ENCODE assay signal across 8 cellular contexts in the genomic region with DNA sequence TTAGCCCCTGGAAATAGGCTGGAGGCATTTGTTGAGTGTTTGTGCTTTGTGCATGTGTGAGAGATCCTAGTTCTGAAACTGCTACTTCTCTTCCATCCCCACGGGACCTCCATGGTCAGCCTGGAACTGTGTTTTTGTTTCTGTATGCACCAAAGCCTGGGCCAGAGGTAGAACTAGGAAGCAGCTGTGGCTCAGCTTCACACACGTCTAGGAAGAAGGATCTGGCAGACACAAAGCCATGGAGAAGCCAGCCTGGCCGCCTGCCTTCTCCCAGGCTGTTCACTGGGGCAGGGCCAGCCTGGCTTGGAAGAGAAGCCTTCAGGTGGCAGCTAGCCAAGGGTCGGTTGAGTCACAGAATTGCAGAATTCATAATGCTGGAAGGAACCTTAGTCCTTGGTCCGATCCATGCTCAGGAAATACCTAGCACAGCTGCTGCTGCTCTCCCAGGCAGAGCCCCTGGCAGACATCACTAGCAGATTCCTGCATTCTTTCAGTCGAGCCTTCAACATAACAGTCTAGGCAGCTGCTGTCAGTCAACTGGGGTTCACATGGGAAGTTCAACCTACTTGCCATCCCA. TPM values are rescaled to one million over a fixed set of nuclear protein-coding genes. Genes with fewer than 3 reads are reported as not detected.
A peak's percentile ranks its signal among the peaks of the same experiment; 100 is the strongest.
DNase-seq lines count a peak whose midpoint lies in the region; ATAC-seq and TF ChIP-seq lines count a peak whose summit lies in the region.
"Had no signal": no experiment of that assay in that cellular context is flagged by ENCODE, and none has a peak within 500 bp of the region (broad histone marks: within the 10 kb centered on the region; RNA-seq: fewer than 3 reads in every experiment).

No MANE protein-coding gene starts in this region.

- CTCF ChIA-PET in WTC11 (lab: Charles Lee): no interaction called here

- DNase-seq in WTC11 (ENCODE audit: low spot score): no peak
- peak; percentile 93 for DNase-seq in Right ventricle myocardium inferior (ENCODE audit: missing footprints)
- peak; percentile 98 for DNase-seq in pulmonary artery endothelial cell (ENCODE audit: low read depth, low spot score)
- DNase-seq: activated B cell treated with CpG ODN at 0.5 μM for 24 hours had no signal

- H3K27me3 Mint-ChIP-seq in WTC11 (ENCODE audit: low read depth): no peaks in the 10 kb centered on the region
- H3K27me3 Mint-ChIP-seq: activated B cell treated with CpG ODN at 0.5 μM for 24 hours had no signal

- H3K27ac Mint-ChIP-seq in WTC11: no peak overlapping the region
- H3K27ac Mint-ChIP-seq: activated B cell treated with CpG ODN at 0.5 μM for 24 hours had no signal

- no peak for TF ChIP-seq CTCF in WTC11 (IDR thresholded peaks at IDR 0.05)

- ATAC-seq in HG02610 (IDR thresholded peaks at IDR 0.05; ENCODE audit: unreplicated experiment) (peak; percentile 35), WTC11 (peak; percentile 56; the same call in 1 of the 2 replicates), Right ventricle myocardium inferior (peak; percentile 95), HG02759 (IDR thresholded peaks at IDR 0.05; ENCODE audit: unreplicated experiment) (no peak), GM19452 (IDR thresholded peaks at IDR 0.05; ENCODE audit: unreplicated experiment) (no peak), HG02852 (IDR thresholded peaks at IDR 0.05; ENCODE audit: unreplicated experiment) (no peak)

- intact Hi-C loops in Right ventricle myocardium inferior (cut with DNase I): loop anchor here (5.0 kb wide), 1 partner anchor 63 kb away; no protein-coding TSS in a partner anchor

- H3K4me1 Mint-ChIP-seq in WTC11: peaks cover 6% of the 10 kb centered on the region

- H3K36me3 Mint-ChIP-seq in WTC11: no peaks in the 10 kb centered on the region

- H3K9me3 Mint-ChIP-seq in WTC11: no peaks in the 10 kb centered on the region
- H3K9me3 Mint-ChIP-seq: activated B cell treated with CpG ODN at 0.5 μM for 24 hours had no signal

- no peak overlapping the region for H3K4me3 Mint-ChIP-seq in WTC11
- H3K4me3 Mint-ChIP-seq: activated B cell treated with CpG ODN at 0.5 μM for 24 hours had no signal

- POLR2A ChIA-PET in WTC11 (lab: Charles Lee): no interaction called here

TF ChIP-seq in WTC11, 78 proteins besides CTCF, POLR2A, EP300 and RAD21:
- TF ChIP-seq JUN (CRISPR knock-in tag; IDR thresholded peaks at IDR 0.05) (no peak), ETV6 (CRISPR knock-in tag; IDR thresholded peaks at IDR 0.05) (no peak), GABPB1 (CRISPR knock-in tag; IDR thresholded peaks at IDR 0.05) (no peak), PRRX2 (CRISPR knock-in tag; IDR thresholded peaks at IDR 0.05) (no peak), NR2C2 (CRISPR knock-in tag; IDR thresholded peaks at IDR 0.05) (no peak)
- TF ChIP-seq, protein P1, sequence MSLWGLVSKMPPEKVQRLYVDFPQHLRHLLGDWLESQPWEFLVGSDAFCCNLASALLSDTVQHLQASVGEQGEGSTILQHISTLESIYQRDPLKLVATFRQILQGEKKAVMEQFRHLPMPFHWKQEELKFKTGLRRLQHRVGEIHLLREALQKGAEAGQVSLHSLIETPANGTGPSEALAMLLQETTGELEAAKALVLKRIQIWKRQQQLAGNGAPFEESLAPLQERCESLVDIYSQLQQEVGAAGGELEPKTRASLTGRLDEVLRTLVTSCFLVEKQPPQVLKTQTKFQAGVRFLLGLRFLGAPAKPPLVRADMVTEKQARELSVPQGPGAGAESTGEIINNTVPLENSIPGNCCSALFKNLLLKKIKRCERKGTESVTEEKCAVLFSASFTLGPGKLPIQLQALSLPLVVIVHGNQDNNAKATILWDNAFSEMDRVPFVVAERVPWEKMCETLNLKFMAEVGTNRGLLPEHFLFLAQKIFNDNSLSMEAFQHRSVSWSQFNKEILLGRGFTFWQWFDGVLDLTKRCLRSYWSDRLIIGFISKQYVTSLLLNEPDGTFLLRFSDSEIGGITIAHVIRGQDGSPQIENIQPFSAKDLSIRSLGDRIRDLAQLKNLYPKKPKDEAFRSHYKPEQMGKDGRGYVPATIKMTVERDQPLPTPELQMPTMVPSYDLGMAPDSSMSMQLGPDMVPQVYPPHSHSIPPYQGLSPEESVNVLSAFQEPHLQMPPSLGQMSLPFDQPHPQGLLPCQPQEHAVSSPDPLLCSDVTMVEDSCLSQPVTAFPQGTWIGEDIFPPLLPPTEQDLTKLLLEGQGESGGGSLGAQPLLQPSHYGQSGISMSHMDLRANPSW (CRISPR knock-in tag; conservative IDR thresholded peaks at IDR 0.05; ENCODE audit: low read depth): no peak
- TF ChIP-seq, protein P2, sequence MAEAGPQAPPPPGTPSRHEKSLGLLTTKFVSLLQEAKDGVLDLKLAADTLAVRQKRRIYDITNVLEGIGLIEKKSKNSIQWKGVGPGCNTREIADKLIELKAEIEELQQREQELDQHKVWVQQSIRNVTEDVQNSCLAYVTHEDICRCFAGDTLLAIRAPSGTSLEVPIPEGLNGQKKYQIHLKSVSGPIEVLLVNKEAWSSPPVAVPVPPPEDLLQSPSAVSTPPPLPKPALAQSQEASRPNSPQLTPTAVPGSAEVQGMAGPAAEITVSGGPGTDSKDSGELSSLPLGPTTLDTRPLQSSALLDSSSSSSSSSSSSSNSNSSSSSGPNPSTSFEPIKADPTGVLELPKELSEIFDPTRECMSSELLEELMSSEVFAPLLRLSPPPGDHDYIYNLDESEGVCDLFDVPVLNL (CRISPR knock-in tag; IDR thresholded peaks at IDR 0.05; ENCODE audit: borderline replicate concordance, low read depth): no peak
- TF ChIP-seq, protein P3, sequence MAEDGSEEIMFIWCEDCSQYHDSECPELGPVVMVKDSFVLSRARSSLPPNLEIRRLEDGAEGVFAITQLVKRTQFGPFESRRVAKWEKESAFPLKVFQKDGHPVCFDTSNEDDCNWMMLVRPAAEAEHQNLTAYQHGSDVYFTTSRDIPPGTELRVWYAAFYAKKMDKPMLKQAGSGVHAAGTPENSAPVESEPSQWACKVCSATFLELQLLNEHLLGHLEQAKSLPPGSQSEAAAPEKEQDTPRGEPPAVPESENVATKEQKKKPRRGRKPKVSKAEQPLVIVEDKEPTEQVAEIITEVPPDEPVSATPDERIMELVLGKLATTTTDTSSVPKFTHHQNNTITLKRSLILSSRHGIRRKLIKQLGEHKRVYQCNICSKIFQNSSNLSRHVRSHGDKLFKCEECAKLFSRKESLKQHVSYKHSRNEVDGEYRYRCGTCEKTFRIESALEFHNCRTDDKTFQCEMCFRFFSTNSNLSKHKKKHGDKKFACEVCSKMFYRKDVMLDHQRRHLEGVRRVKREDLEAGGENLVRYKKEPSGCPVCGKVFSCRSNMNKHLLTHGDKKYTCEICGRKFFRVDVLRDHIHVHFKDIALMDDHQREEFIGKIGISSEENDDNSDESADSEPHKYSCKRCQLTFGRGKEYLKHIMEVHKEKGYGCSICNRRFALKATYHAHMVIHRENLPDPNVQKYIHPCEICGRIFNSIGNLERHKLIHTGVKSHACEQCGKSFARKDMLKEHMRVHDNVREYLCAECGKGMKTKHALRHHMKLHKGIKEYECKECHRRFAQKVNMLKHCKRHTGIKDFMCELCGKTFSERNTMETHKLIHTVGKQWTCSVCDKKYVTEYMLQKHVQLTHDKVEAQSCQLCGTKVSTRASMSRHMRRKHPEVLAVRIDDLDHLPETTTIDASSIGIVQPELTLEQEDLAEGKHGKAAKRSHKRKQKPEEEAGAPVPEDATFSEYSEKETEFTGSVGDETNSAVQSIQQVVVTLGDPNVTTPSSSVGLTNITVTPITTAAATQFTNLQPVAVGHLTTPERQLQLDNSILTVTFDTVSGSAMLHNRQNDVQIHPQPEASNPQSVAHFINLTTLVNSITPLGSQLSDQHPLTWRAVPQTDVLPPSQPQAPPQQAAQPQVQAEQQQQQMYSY (CRISPR knock-in tag; IDR thresholded peaks at IDR 0.05): no peak
- TF ChIP-seq, protein P4, sequence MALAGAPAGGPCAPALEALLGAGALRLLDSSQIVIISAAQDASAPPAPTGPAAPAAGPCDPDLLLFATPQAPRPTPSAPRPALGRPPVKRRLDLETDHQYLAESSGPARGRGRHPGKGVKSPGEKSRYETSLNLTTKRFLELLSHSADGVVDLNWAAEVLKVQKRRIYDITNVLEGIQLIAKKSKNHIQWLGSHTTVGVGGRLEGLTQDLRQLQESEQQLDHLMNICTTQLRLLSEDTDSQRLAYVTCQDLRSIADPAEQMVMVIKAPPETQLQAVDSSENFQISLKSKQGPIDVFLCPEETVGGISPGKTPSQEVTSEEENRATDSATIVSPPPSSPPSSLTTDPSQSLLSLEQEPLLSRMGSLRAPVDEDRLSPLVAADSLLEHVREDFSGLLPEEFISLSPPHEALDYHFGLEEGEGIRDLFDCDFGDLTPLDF (CRISPR knock-in tag; IDR thresholded peaks at IDR 0.05): no peak
- TF ChIP-seq, protein P5, sequence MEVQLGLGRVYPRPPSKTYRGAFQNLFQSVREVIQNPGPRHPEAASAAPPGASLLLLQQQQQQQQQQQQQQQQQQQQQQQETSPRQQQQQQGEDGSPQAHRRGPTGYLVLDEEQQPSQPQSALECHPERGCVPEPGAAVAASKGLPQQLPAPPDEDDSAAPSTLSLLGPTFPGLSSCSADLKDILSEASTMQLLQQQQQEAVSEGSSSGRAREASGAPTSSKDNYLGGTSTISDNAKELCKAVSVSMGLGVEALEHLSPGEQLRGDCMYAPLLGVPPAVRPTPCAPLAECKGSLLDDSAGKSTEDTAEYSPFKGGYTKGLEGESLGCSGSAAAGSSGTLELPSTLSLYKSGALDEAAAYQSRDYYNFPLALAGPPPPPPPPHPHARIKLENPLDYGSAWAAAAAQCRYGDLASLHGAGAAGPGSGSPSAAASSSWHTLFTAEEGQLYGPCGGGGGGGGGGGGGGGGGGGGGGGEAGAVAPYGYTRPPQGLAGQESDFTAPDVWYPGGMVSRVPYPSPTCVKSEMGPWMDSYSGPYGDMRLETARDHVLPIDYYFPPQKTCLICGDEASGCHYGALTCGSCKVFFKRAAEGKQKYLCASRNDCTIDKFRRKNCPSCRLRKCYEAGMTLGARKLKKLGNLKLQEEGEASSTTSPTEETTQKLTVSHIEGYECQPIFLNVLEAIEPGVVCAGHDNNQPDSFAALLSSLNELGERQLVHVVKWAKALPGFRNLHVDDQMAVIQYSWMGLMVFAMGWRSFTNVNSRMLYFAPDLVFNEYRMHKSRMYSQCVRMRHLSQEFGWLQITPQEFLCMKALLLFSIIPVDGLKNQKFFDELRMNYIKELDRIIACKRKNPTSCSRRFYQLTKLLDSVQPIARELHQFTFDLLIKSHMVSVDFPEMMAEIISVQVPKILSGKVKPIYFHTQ (CRISPR knock-in tag; IDR thresholded peaks at IDR 0.05): no peak

RNA-seq across cellular contexts. Expression of a gene that starts 27.0 kb away (rescaled TPM):
- total RNA-seq in WTC11 (2021): 2.7 to 3.3 TPM (median 3.0 TPM) in 3 replicates
- 13.0 TPM for total RNA-seq in Right ventricle myocardium inferior
- total RNA-seq in pulmonary artery endothelial cell: 2.7 and 3.0 TPM in 2 replicates

Comparison
In these comparisons a context has a peak if more than half of its experiments do, and no peak if none do; other contexts are left out.
1. ATAC-seq: peak in HG02610 (single experiment), WTC11 (single experiment) and Right ventricle myocardium inferior (single experiment); none in HG02759 (single experiment), GM19452 (single experiment) and HG02852 (single experiment).